ENCODE assay signal across 1 cellular context in genomic region chr1:99851850-99852454, GRCh38.
TF ChIP-seq lines count a peak whose summit lies in the region.

No MANE protein-coding gene starts in this region.

TF ChIP-seq in SK-N-SH treated with all-trans-retinoic acid at 6 μM for 48 hours, 23 proteins besides CTCF, POLR2A, EP300 and RAD21 (continued from another document):
- TF ChIP-seq BACH2 (CRISPR knock-in tag; IDR thresholded peaks at IDR 0.05; ENCODE audit: borderline replicate concordance) (no peak), ISL1 (CRISPR knock-in tag; IDR thresholded peaks at IDR 0.05) (no peak), ZNF70 (CRISPR knock-in tag; IDR thresholded peaks at IDR 0.05) (no peak), ESRRG (CRISPR knock-in tag; IDR thresholded peaks at IDR 0.05) (no peak), TOX (CRISPR knock-in tag; IDR thresholded peaks at IDR 0.05; ENCODE audit: borderline replicate concordance) (no peak)
